8 cellular contexts compared by ENCODE assay signal in genomic region chr5:113294341-113295110, GRCh38.
DNase-seq lines count a peak whose midpoint lies in the region; ATAC-seq lines count a peak whose summit lies in the region.

No MANE protein-coding gene starts in this region.

- peaks cover 2% of the 10 kb centered on the region for H3K36me3 Mint-ChIP-seq in T-helper 17 cell (ENCODE audit: low read depth)

- in situ Hi-C loops in KBM-7 (cut with MboI; ENCODE audit: low pct_unique_long_range_greater_than_20kb, low sequenced_read_pairs): no loop called here

- H3K36me3 ChIP-seq in urinary bladder (ENCODE audit: insufficient read depth): no peaks in the 10 kb centered on the region

- H3K27ac ChIP-seq in right cardiac atrium (ENCODE audit: low read length) (peak overlapping the region; percentile 87), urinary bladder (ENCODE audit: low read depth) (peak overlapping the region; percentile 89)

- DNase-seq in DMS79 (lab: John Stamatoyannopoulos, UW): peak; percentile 13
- DNase-seq in KBM-7: peak; percentile 51
- peak; percentile 52 to 60 (median 56) for DNase-seq in T-helper 17 cell
- peak in 57 of 58 donors; percentile 13 to 91 (median 70) for DNase-seq in anterior cingulate cortex (lab: John Stamatoyannopoulos, UW)
- peak; percentile 92 to 97 (median 96) for DNase-seq in right cardiac atrium
- peak; percentile 65 for DNase-seq in pulmonary artery endothelial cell (ENCODE audit: low read depth, low spot score)

- H3K9me3 ChIP-seq in T-helper 17 cell (ENCODE audit: control insufficient read depth, low read length, poor library complexity, severe bottlenecking) (no peaks in the 10 kb centered on the region), right cardiac atrium (ENCODE audit: control insufficient read depth, low read length) (no peaks in the 10 kb centered on the region)

- intact Hi-C loops in right cardiac atrium (cut with DNase I): loop anchor here (5.0 to 10.0 kb wide), 5 partner anchors 77 to 207 kb away; no protein-coding TSS in a partner anchor

- H3K4me3 ChIP-seq in right cardiac atrium (ENCODE audit: low read length) (peak overlapping the region; percentile 72), urinary bladder (ENCODE audit: low read depth, low read length) (peak overlapping the region; percentile 72)

- H3K4me1 Mint-ChIP-seq in T-helper 17 cell: peaks cover 32% of the 10 kb centered on the region

- H3K27me3 ChIP-seq in right cardiac atrium (ENCODE audit: control insufficient read depth, insufficient read depth): no peaks in the 10 kb centered on the region

- under 1% methylated on average over 59 of the region's 59 CpGs for WGBS in right cardiac atrium
- WGBS in urinary bladder: under 1% methylated on average over 59 of the region's 59 CpGs

- H3K4me3 Mint-ChIP-seq in T-helper 17 cell: peak overlapping the region; percentile 97

- H3K4me1 ChIP-seq in right cardiac atrium (ENCODE audit: control insufficient read depth, insufficient read depth, low read length) (peaks cover 14% of the 10 kb centered on the region), urinary bladder (ENCODE audit: insufficient read depth) (peaks cover 2% of the 10 kb centered on the region)

- ATAC-seq in GM21619 (IDR thresholded peaks at IDR 0.05; ENCODE audit: unreplicated experiment) (peak; percentile 96), T-helper 17 cell (peak; percentile 92), right cardiac atrium (peak; percentile 98)

- H3K27me3 Mint-ChIP-seq in T-helper 17 cell: peaks cover 39% of the 10 kb centered on the region

- H3K27ac Mint-ChIP-seq in T-helper 17 cell: peak overlapping the region; percentile 83

Comparison
In these comparisons a context has a peak if more than half of its experiments do, and no peak if none do; other contexts are left out.
1. Peak in every context shown above with its lines: DNase-seq, ATAC-seq, H3K4me3 ChIP-seq and H3K27ac ChIP-seq.
2. DNase-seq: peak in every context shown above with its lines; median percentile 96 in right cardiac atrium; 70 in anterior cingulate cortex; 65 in pulmonary artery endothelial cell; 56 in T-helper 17 cell; 51 in KBM-7; 13 in DMS79.